ENCODE assay signal across 1 cellular context in genomic region chr20:53584550-53584913, GRCh38.
TF ChIP-seq lines count a peak whose summit lies in the region.

No MANE protein-coding gene starts in this region.

TF ChIP-seq in GM12878, 131 proteins besides CTCF, POLR2A, EP300 and RAD21:
- TF ChIP-seq NFXL1 (IDR thresholded peaks at IDR 0.05; ENCODE audit: borderline replicate concordance) = peak; percentile 73; the same call in 1 of the 2 replicates
